In the genomic region with DNA sequence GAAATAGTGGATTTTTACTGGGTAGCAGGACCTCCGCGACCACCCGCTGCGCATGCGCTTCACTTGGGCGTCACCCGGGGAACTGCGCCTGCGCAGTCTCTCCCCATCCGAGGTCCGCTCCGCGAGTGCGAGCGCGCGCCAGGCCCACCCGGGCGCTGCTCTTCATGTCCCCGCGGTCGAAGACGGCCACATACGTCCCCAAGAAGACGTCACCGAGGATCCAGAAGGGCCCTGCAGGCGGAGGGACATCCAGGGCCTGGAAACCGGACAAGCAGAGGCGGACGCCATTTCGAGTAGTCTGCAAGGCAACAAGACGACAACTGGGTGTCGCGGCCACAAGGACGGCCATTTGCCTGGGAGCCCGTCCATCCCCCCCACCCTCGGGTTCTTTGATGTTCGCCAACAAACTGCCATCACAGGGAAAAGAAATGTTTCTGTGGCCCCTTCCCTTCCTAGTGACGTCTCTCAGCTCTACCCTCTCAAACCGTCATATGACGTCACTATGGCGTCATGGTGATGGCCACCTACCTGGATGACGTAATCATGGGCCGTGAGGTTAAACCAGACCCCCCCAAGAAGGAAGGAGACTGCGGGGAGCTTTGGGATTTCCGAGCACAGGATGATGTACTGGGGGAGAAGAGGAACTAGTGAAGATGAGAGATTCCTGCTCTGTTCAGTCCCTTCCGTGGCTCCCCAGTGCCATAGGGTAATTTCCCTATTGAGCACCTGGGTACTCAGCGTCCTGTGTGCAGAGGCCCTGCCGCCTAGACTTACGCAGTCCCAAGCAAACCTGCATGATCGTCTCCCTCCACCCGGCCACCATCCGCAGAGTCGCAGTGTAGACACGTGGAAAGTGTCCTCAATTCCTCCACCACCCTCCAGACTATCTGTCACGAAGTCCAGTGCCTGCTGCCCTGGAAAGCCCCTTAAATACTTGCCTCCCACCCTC, we compare ENCODE assay signal across 9 cellular contexts. TPM values are rescaled to one million over a fixed set of nuclear protein-coding genes. Genes with fewer than 3 reads are reported as not detected.
DNase-seq lines count a peak whose midpoint lies in the region; ATAC-seq lines count a peak whose summit lies in the region.
"Had no signal": no experiment of that assay in that cellular context is flagged by ENCODE, and none has a peak within 500 bp of the region (broad histone marks: within the 10 kb centered on the region; RNA-seq: fewer than 3 reads in every experiment).

No MANE protein-coding gene starts in this region.

- H3K4me3 Mint-ChIP-seq in T-cell: peak overlapping the region; percentile 90 to 93 (median 92)

- peak overlapping the region; percentile 96 to 97 for H3K27ac Mint-ChIP-seq in T-cell

- H3K4me1 Mint-ChIP-seq in T-cell: peaks cover 45 to 56% (median 51%) of the 10 kb centered on the region in 3 donors

- no peaks in the 10 kb centered on the region for H3K27me3 ChIP-seq in layer of hippocampus (ENCODE audit: control insufficient read depth, insufficient read depth, low read length)
- H3K27me3 ChIP-seq: foreskin keratinocyte had no signal

- POLR2A ChIA-PET in T-cell (lab: Charles Lee): interaction anchor here in 1 of 2 donors (0.8 kb wide), 1 partner anchor 25 kb away, joined by 3 read pairs; a partner anchor contains a TSS

- ATAC-seq in T-cell (replicated peaks in 1 of 4) (peak; percentile 28 to 38 (median 32)), GM18868 (IDR thresholded peaks at IDR 0.05; ENCODE audit: unreplicated experiment) (no peak), HG02623 (IDR thresholded peaks at IDR 0.05; ENCODE audit: unreplicated experiment) (no peak)
- ATAC-seq: foreskin keratinocyte had no signal

- CTCF ChIA-PET in T-cell (lab: Charles Lee): no interaction called here

- H3K27ac ChIP-seq in layer of hippocampus (ENCODE audit: low read depth, low read length): peak overlapping the region; percentile 90
- H3K27ac ChIP-seq: foreskin keratinocyte had no signal

- H3K36me3 Mint-ChIP-seq in T-cell: no peaks in the 10 kb centered on the region

- DNase-seq in NK-92 treated with Interleukin-12 subunit alpha and Interleukin-12 subunit beta, amount 100 ng/mL, for 24 hours (lab: John Stamatoyannopoulos, UW): peak; percentile 51
- DNase-seq in NK-92 (lab: John Stamatoyannopoulos, UW; ENCODE audit: unreplicated experiment): no peak
- peak; percentile 30 to 79 (median 65) for DNase-seq in T-cell
- peak in 44 of 56 donors; percentile 5 to 71 (median 44) for DNase-seq in amygdala (lab: John Stamatoyannopoulos, UW)
- peak; percentile 63 to 69 for DNase-seq in stimulated activated CD4-positive, alpha-beta T cell treated with anti-CD3 and anti-CD28 coated beads, Interleukin-4, amount 100 ng/mL, for 48 hours (ENCODE audit: low read depth in 2 of 2)

- H3K9me3 Mint-ChIP-seq in T-cell: no peaks in the 10 kb centered on the region

- peaks cover 0 to 1% of the 10 kb centered on the region in 2 donors for H3K27me3 Mint-ChIP-seq in T-cell

RNA-seq across cellular contexts. Expression of a gene that starts 6.7 kb away (rescaled TPM):
- 1 to 10 TPM; 2.6 to 7.1 (median 3.0) TPM for total RNA-seq in T-cell

RNA-seq across cellular contexts. Expression of a gene that starts 17.5 kb away (rescaled TPM):
- total RNA-seq in T-cell: 100 to 1,000 TPM; 109 to 236 (median 117) TPM

RNA-seq across cellular contexts. Expression of a gene that starts 25.4 kb away (rescaled TPM):
- total RNA-seq in T-cell: 10 to 100 TPM; 32.9 to 67.1 (median 54.0) TPM

RNA-seq across cellular contexts. Expression of a gene that starts 29.6 kb away (rescaled TPM):
- 1 to 10 TPM in 4 of 5 donors, under 1 TPM in 1; 0.75 to 4.3 (median 1.5) TPM for total RNA-seq in T-cell
- total RNA-seq: foreskin keratinocyte had no signal

RNA-seq across cellular contexts. Expression of a gene that starts 60.0 kb away (rescaled TPM):
- total RNA-seq in T-cell: 1 to 10 TPM in 4 of 5 donors, under 1 TPM in 1; 0.72 to 9.7 (median 4.1) TPM
- total RNA-seq: foreskin keratinocyte had no signal

Comparison
In these comparisons a context has a peak if more than half of its experiments do, and no peak if none do; other contexts are left out.
1. ATAC-seq: peak in T-cell (4 of 4); none in GM18868 (single experiment) and HG02623 (single experiment).